ENCODE assay signal across 10 cellular contexts in the genomic region with DNA sequence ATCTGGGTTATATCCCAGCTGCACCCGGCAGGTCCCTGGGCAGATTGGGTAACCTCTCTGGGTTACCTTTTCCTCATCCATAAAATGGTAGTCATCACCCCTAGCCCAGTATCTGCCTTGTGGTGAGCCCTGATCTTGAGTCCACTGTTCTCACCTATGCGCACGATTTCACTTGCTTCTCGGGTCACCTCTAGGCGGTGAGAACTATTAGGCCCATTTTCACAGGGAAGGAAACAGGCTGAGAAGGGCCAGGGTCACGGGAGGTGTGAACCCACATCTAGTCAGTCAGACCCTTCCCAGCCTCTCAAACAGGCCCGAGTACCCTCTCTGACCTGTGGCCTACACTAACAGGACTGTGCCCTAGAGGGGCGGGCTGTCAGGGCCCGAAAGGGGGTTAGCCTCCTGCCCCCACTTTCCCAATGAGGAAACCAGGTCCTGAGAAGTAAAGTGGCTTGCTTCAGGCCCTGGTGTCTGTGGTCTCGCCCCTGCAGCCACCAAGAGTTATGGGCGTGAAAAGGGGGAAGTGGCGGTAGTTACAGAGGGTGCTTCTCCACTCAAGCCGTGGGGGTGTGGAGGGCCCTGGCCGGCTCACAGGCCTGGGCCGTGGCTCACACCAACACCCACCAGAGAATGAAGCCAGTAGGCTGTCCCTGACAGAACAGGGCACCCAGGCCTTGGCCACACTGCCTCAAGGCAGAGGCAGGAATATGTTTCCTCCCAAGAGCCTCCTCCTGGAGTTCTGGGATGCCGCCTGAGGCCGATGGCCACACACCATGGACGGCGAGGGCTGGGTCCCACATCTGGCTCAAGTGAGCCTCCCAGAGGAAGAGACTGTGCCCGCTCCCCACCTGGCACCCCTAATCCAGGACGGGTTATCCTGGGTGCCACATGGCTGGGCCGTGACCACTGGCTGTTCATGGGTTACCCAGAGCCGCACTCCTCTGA. TPM values are rescaled to one million over a fixed set of nuclear protein-coding genes. Genes with fewer than 3 reads are reported as not detected.
A peak's percentile ranks its signal among the peaks of the same experiment; 100 is the strongest.
DNase-seq lines count a peak whose midpoint lies in the region; ATAC-seq and TF ChIP-seq lines count a peak whose summit lies in the region.
"Had no signal": no experiment of that assay in that cellular context is flagged by ENCODE, and none has a peak within 500 bp of the region (broad histone marks: within the 10 kb centered on the region; RNA-seq: fewer than 3 reads in every experiment).

No MANE protein-coding gene starts in this region.

- TF ChIP-seq POLR2A in erythroblast (IDR thresholded peaks at IDR 0.05; ENCODE audit: low read length), result no peak

- TF ChIP-seq CTCF in natural killer cell (IDR thresholded peaks at IDR 0.05), result no peak

- H3K36me3 Mint-ChIP-seq in natural killer cell, result no peaks in the 10 kb centered on the region

- DNase-seq in SKM-1 (lab: John Stamatoyannopoulos, UW; ENCODE audit: unreplicated experiment), result peak; percentile 94
- DNase-seq in natural killer cell, result peak; percentile 68
- DNase-seq in mucosa of gallbladder (ENCODE audit: low spot score), result no peak
- DNase-seq in erythroblast (lab: John Stamatoyannopoulos, UW), result no peak
- DNase-seq in LoVo (ENCODE audit: low spot score), result no peak
- no peak for DNase-seq in foreskin melanocyte
- DNase-seq: HCEC 1CT had no signal

- H3K4me1 Mint-ChIP-seq in natural killer cell, result peaks cover 77 to 98% of the 10 kb centered on the region in 2 donors

- intact Hi-C loops in natural killer cell (cut with micrococcal nuclease), result loop anchor here (1.0 to 5.0 kb wide), 5 partner anchors 8 to 168 kb away; partner anchors contain the start of gene RCN2

- H3K27ac Mint-ChIP-seq in natural killer cell, result peak overlapping the region; percentile 96 to 99

- no peaks in the 10 kb centered on the region for H3K27me3 Mint-ChIP-seq in natural killer cell (ENCODE audit: low read depth in 2 of 2)

- ATAC-seq in GM18520 (IDR thresholded peaks at IDR 0.05; ENCODE audit: unreplicated experiment) (peak; percentile 43), HG02610 (IDR thresholded peaks at IDR 0.05; ENCODE audit: unreplicated experiment) (peak; percentile 41), natural killer cell (peak; percentile 41 to 75 (median 72))

- H3K9me3 Mint-ChIP-seq in natural killer cell, result no peaks in the 10 kb centered on the region

- peak overlapping the region; percentile 90 for H3K4me3 Mint-ChIP-seq in natural killer cell

RNA-seq across cellular contexts. Expression of gene PSTPIP1, which starts 19.5 kb away (rescaled TPM):
- 100 to 1,000 TPM; 218 to 316 (median 228) TPM for total RNA-seq in natural killer cell
- total RNA-seq in mucosa of gallbladder, result 16.3 TPM
- total RNA-seq: endothelial cell of umbilical vein had no signal

RNA-seq across cellular contexts. Expression of gene TSPAN3, which starts 56.5 kb away (rescaled TPM):
- 10 to 100 TPM; 18.7 to 37.4 (median 29.9) TPM for total RNA-seq in natural killer cell
- 430 TPM for total RNA-seq in mucosa of gallbladder

Comparison
In these comparisons a context has a peak if more than half of its experiments do, and no peak if none do; other contexts are left out.
1. DNase-seq: peak in SKM-1 (single experiment) and natural killer cell (single experiment); none in mucosa of gallbladder (single experiment), erythroblast (0 of 2), LoVo (single experiment) and foreskin melanocyte (single experiment).
2. RNA of gene PSTPIP1, which starts 19.5 kb away (total RNA-seq): 218 to 316 TPM in natural killer cell; 16.3 TPM in mucosa of gallbladder (single experiment); every median in the first group is over 10 times any median in the second.
3. RNA of gene TSPAN3, which starts 56.5 kb away (total RNA-seq): 430 TPM in mucosa of gallbladder (single experiment); 18.7 to 37.4 TPM in natural killer cell; every median in the first group is over 10 times any median in the second.
4. Peak in every context shown above with its lines, with median percentiles within 50 percentile points of each other: ATAC-seq.